ENCODE assay signal across 8 cellular contexts in genomic region chr4:103197765-103198110, GRCh38. TPM values are rescaled to one million over a fixed set of nuclear protein-coding genes. Genes with fewer than 3 reads are reported as not detected.
DNase-seq lines count a peak whose midpoint lies in the region; ATAC-seq and TF ChIP-seq lines count a peak whose summit lies in the region.

No MANE protein-coding gene starts in this region.

- peak overlapping the region; percentile 92 to 94 for H3K27ac Mint-ChIP-seq in activated naive CD4-positive, alpha-beta T cell treated with anti-CD3 and anti-CD28 coated beads, Interleukin-2, amount 50 U/mL, for 72 hours
- peak overlapping the region; percentile 78 for H3K27ac Mint-ChIP-seq in stimulated activated naive CD8-positive, alpha-beta T cell treated with anti-CD3 and anti-CD28 coated beads, Interleukin-15, Interleukin-2, amounts not matched to agents 100 ng/mL and 50 ng/mL, for 24 hours

- H3K4me1 ChIP-seq in iPS-20b (ENCODE audit: insufficient read depth, low read length): no peaks in the 10 kb centered on the region

- H3K4me3 Mint-ChIP-seq in stimulated activated naive CD8-positive, alpha-beta T cell treated with anti-CD3 and anti-CD28 coated beads, Interleukin-15, Interleukin-2, amounts not matched to agents 100 ng/mL and 50 ng/mL, for 24 hours: peak overlapping the region; percentile 96

- POLR2A ChIA-PET in AG04450 (lab: Yijun Ruan, JAX): no interaction called here

- H3K9ac ChIP-seq in iPS-20b (ENCODE audit: low read depth, low read length): peak overlapping the region; percentile 91

- H3K36me3 ChIP-seq in iPS-20b (ENCODE audit: insufficient read depth, low read depth, low read length): peaks cover 39% of the 10 kb centered on the region

- H3K27ac ChIP-seq in AG04450 (ENCODE audit: low read depth, low read length): no peak overlapping the region
- H3K27ac ChIP-seq in iPS-20b (ENCODE audit: low read length): peak overlapping the region; percentile 40

- H3K4me1 Mint-ChIP-seq in stimulated activated naive CD8-positive, alpha-beta T cell treated with anti-CD3 and anti-CD28 coated beads, Interleukin-15, Interleukin-2, amounts not matched to agents 100 ng/mL and 50 ng/mL, for 24 hours (ENCODE audit: low read depth): peaks cover 9% of the 10 kb centered on the region

- H3K4me3 ChIP-seq in AG04450 (ENCODE audit: low read depth, low read length) (peak overlapping the region; percentile 79), iPS-20b (ENCODE audit: low read length) (peak overlapping the region; percentile 99)

- ATAC-seq in GM19043 (IDR thresholded peaks at IDR 0.05; ENCODE audit: low read depth, unreplicated experiment): peak; percentile 34
- ATAC-seq in HG03196 (IDR thresholded peaks at IDR 0.05; ENCODE audit: unreplicated experiment): peak; percentile 38
- peak; percentile 69 to 73 for ATAC-seq in activated naive CD4-positive, alpha-beta T cell treated with anti-CD3 and anti-CD28 coated beads, Interleukin-2, amount 50 U/mL, for 72 hours

- peaks cover 11 to 25% of the 10 kb centered on the region in 2 donors for H3K36me3 Mint-ChIP-seq in activated naive CD4-positive, alpha-beta T cell treated with anti-CD3 and anti-CD28 coated beads, Interleukin-2, amount 50 U/mL, for 72 hours
- peaks cover 30% of the 10 kb centered on the region for H3K36me3 Mint-ChIP-seq in stimulated activated naive CD8-positive, alpha-beta T cell treated with anti-CD3 and anti-CD28 coated beads, Interleukin-15, Interleukin-2, amounts not matched to agents 100 ng/mL and 50 ng/mL, for 24 hours (ENCODE audit: low read depth)

- CTCF ChIA-PET in AG04450 (lab: Charles Lee): interaction anchor here (1.3 kb wide), 1 partner anchor 23 kb away, joined by 3 read pairs; no protein-coding TSS in a partner anchor

- no peaks in the 10 kb centered on the region for H3K27me3 ChIP-seq in AG04450 (ENCODE audit: control insufficient read depth, insufficient read depth, low read length)
- no peaks in the 10 kb centered on the region for H3K27me3 ChIP-seq in iPS-20b (ENCODE audit: insufficient read depth, low read length)

- TF ChIP-seq CTCF in AG04450 (IDR thresholded peaks at IDR 0.05; ENCODE audit: low read depth, low read length): no peak

- H3K9me3 ChIP-seq in AG04450 (ENCODE audit: control insufficient read depth, insufficient read depth, low read length) (no peaks in the 10 kb centered on the region), iPS-20b (ENCODE audit: insufficient read depth, low read depth, low read length) (no peaks in the 10 kb centered on the region)

- DNase-seq in AG04450 (ENCODE audit: low read depth, low spot score): no peak
- no peak for DNase-seq in activated naive CD4-positive, alpha-beta T cell treated with anti-CD3 and anti-CD28 coated beads, Interleukin-2, amount 50 U/mL, for 72 hours (ENCODE audit: low spot score in 2 of 2)
- DNase-seq in stimulated activated CD4-positive, alpha-beta T cell treated with anti-CD3 and anti-CD28 coated beads, Interleukin-4, amount 100 ng/mL, for 4 hours: no peak
- DNase-seq in NK-92 treated with Interleukin-12 subunit alpha and Interleukin-12 subunit beta, amount 100 ng/mL, for 24 hours (lab: John Stamatoyannopoulos, UW): no peak

- H3K9me3 Mint-ChIP-seq in activated naive CD4-positive, alpha-beta T cell treated with anti-CD3 and anti-CD28 coated beads, Interleukin-2, amount 50 U/mL, for 72 hours: peaks cover 0 to 3% of the 10 kb centered on the region in 2 donors
- no peaks in the 10 kb centered on the region for H3K9me3 Mint-ChIP-seq in stimulated activated naive CD8-positive, alpha-beta T cell treated with anti-CD3 and anti-CD28 coated beads, Interleukin-15, Interleukin-2, amounts not matched to agents 100 ng/mL and 50 ng/mL, for 24 hours

- H3K27me3 Mint-ChIP-seq in stimulated activated naive CD8-positive, alpha-beta T cell treated with anti-CD3 and anti-CD28 coated beads, Interleukin-15, Interleukin-2, amounts not matched to agents 100 ng/mL and 50 ng/mL, for 24 hours: peaks cover 10% of the 10 kb centered on the region

RNA-seq across cellular contexts. Expression of gene CENPE, which starts 0.4 kb away (rescaled TPM):
- polyA plus RNA-seq in AG04450 (2011; rRNA removed): 2.4 and 4.5 TPM in 2 replicates
- 1.7 and 5.1 TPM in 2 replicates for polyA minus RNA-seq in AG04450 (2011; rRNA and poly(A)+ RNA removed)
- 10 to 100 TPM; 49.6 to 65.4 TPM for total RNA-seq in activated naive CD4-positive, alpha-beta T cell treated with anti-CD3 and anti-CD28 coated beads, Interleukin-2, amount 50 U/mL, for 72 hours
